ENCODE assay signal across 8 cellular contexts in genomic region chr17:50989149-50989548, GRCh38.
"Had no signal": no experiment of that assay in that cellular context is flagged by ENCODE, and none has a peak within 500 bp of the region (broad histone marks: within the 10 kb centered on the region; RNA-seq: fewer than 3 reads in every experiment).

No MANE protein-coding gene starts in this region.

- H3K27ac ChIP-seq: GM23248 had no signal

- H3K27ac Mint-ChIP-seq: IgD-negative memory B cell had no signal

- H3K9ac ChIP-seq: GM23248 had no signal

- H2AFZ ChIP-seq: GM23248 had no signal

- H3K9me3 ChIP-seq: HAP-1 had no signal

- ATAC-seq: HCT116 had no signal

- FAIRE-seq: HTR-8/SVneo had no signal

- H3K9me3 Mint-ChIP-seq: IgD-negative memory B cell had no signal

- H3K4me3 Mint-ChIP-seq: IgD-negative memory B cell had no signal

- H3K27me3 Mint-ChIP-seq: IgD-negative memory B cell had no signal

- H3K4me1 ChIP-seq: HAP-1 had no signal

- H3K4me3 ChIP-seq: GM23248, HAP-1 had no signal

- DNase-seq: GM23248, GOT3, H7, KG1 had no signal
